8 cellular contexts compared by ENCODE assay signal in the genomic region with DNA sequence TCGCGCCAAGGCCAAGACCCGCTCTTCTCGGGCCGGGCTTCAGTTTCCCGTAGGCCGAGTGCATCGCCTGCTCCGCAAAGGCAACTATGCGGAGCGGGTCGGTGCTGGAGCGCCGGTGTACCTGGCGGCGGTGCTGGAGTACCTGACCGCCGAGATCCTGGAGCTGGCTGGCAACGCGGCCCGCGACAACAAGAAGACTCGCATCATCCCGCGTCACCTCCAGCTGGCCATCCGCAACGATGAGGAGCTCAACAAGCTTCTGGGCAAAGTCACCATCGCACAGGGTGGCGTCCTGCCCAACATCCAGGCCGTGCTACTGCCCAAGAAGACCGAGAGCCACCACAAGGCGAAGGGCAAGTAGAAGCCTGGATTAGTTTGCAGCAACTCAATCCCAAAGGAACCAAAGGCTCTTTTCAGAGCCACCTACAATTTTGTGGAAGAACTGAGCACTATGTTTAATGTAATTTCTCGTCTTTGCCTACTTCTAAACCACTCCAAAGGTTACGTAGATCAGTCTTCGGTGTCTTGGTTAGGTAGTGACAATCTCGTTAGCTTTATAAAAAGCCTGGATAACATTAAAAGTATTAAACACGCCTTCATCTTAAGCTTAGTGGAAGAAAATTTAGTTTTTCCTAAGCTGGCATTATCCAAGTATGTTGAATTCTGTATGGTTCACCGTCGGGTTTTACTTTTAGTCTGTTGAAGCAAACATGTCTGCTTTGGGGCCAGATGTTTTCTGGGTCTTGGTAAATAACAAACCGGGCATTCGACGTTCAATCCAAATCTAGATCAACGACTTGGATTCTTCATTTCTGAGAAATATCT.
DNase-seq lines count a peak whose midpoint lies in the region; ATAC-seq, FAIRE-seq and TF ChIP-seq lines count a peak whose summit lies in the region.
"Not testable (repeated sequence)": the region's sequence is repeated elsewhere in the genome, so short reads cannot be mapped to it uniquely, and the experiment has no call there.

No MANE protein-coding gene starts in this region.

- not testable (repeated sequence) for H3K27me3 ChIP-seq in GM12878 (replicated peaks in 1 of 2; ENCODE audit: control insufficient read depth in 2 of 2, insufficient read depth in 2 of 2, low read length in 1 of 2); tibial artery

- CTCF ChIA-PET in GM12878 (lab: Yijun Ruan, JAX), result interaction anchor here (0.8 to 2.8 kb wide), 6 partner anchors 10 to 88 kb away, joined by 3 to 26 read pairs (median 6); a partner anchor contains a TSS

- H3K4me3 ChIP-seq in NB4 (ENCODE audit: low read depth, low read length) (peak overlapping the region; percentile 57), GM12878 (peak overlapping the region; percentile 74), tibial artery (peak overlapping the region; percentile 59 to 72)

- not testable (repeated sequence) for TF ChIP-seq EP300 in GM12878 (IDR thresholded peaks at IDR 0.05; ENCODE audit: borderline replicate concordance in 1 of 2, control insufficient read depth in 1 of 2, low read depth in 2 of 2, low read length in 2 of 2)

- H3K9me3 ChIP-seq in GM12878 (replicated peaks; ENCODE audit: control insufficient read depth, insufficient read depth, low read length); tibial artery: not testable (repeated sequence)

- not testable (repeated sequence) for H4K20me1 ChIP-seq in GM12878 (ENCODE audit: control insufficient read depth, insufficient read depth)

- not testable (repeated sequence) for H3K9me3 Mint-ChIP-seq in naive thymus-derived CD8-positive, alpha-beta T cell

- DNase-seq in ELR (ENCODE audit: low read depth) (peak; percentile 64), NB4 (ENCODE audit: low read depth) (peak; percentile 81), SW 1271 (lab: John Stamatoyannopoulos, UW) (peak; percentile 33 to 63), Right ventricle myocardium superior (peak; percentile 53)
- DNase-seq in GM12878 (ENCODE audit: low read depth, low spot score); tibial artery: not testable (repeated sequence)
- peak in 2 of 10 donors; percentile 37 to 45 for DNase-seq in naive thymus-derived CD8-positive, alpha-beta T cell

- not testable (repeated sequence) for TF ChIP-seq RAD21 in GM12878 (IDR thresholded peaks at IDR 0.05; ENCODE audit: insufficient read depth, low read depth, low read length)

- not testable (repeated sequence) for TF ChIP-seq CTCF in NB4 (IDR thresholded peaks at IDR 0.05; ENCODE audit: low read depth, low read length); GM12878 (IDR thresholded peaks at IDR 0.05 in 2 of 3, conservative IDR thresholded peaks at IDR 0.05 in 1 of 3; ENCODE audit: control insufficient read depth in 2 of 3, extremely low read depth in 1 of 3, insufficient read depth in 1 of 3, low read depth in 3 of 3, low read length in 3 of 3); tibial artery (IDR thresholded peaks at IDR 0.05)

- not testable (repeated sequence) for FAIRE-seq in GM12878 (lab: Jason Lieb, UNC)

- RAD21 ChIA-PET in GM12878 (lab: Charles Lee; ENCODE audit: unreplicated experiment), result interaction anchor here (1.2 to 7.3 kb wide), 12 partner anchors 12 to 663 kb away, joined by 3 to 112 read pairs (median 4); a partner anchor contains a TSS

- peak overlapping the region; percentile 5; the same call in 1 of the 2 replicates for H2AFZ ChIP-seq in GM12878 (ENCODE audit: control insufficient read depth, low read depth, low read length)

- H3K4me2 ChIP-seq in GM12878 (ENCODE audit: control insufficient read depth, insufficient read depth), result peak overlapping the region; percentile 86

- not testable (repeated sequence) for H3K36me3 Mint-ChIP-seq in naive thymus-derived CD8-positive, alpha-beta T cell

- H3K27ac ChIP-seq in GM12878 (ENCODE audit: control insufficient read depth, insufficient read depth), result peak overlapping the region; percentile 82
- peak overlapping the region; percentile 80 to 85 for H3K27ac ChIP-seq in tibial artery

- intact Hi-C loops in GM12878 (cut with micrococcal nuclease; ENCODE audit: unreplicated experiment), result loop anchor here (2.0 kb wide), 1 partner anchor 676 kb away; a partner anchor contains a TSS
- intact Hi-C loops in Right ventricle myocardium superior (cut with DNase I); tibial artery (cut with DNase I; ENCODE audit: low total_unique reads): not testable (repeated sequence)

- peaks cover 18% of the 10 kb centered on the region for H3K79me2 ChIP-seq in GM12878 (ENCODE audit: control insufficient read depth, insufficient read depth, low read length)

- POLR2A ChIA-PET in GM12878 (lab: Charles Lee), result interaction anchor here (0.5 to 10.0 kb wide), 18 partner anchors 11 to 1788 kb away, joined by 3 to 119 read pairs (median 4); a partner anchor contains a TSS
- POLR2A ChIA-PET in naive thymus-derived CD8-positive, alpha-beta T cell (lab: Charles Lee), result interaction anchor here (0.6 to 9.3 kb wide), 34 partner anchors 10 to 1788 kb away, joined by 3 to 438 read pairs (median 8); a partner anchor contains a TSS

- peaks cover 25 to 58% (median 36%) of the 10 kb centered on the region in 4 donors for H3K4me1 Mint-ChIP-seq in naive thymus-derived CD8-positive, alpha-beta T cell

- not testable (repeated sequence) for H3K27me3 Mint-ChIP-seq in naive thymus-derived CD8-positive, alpha-beta T cell

- not testable (repeated sequence) for H3K36me3 ChIP-seq in GM12878 (ENCODE audit: control insufficient read depth in 2 of 2, insufficient read depth in 2 of 2, low read length in 1 of 2); tibial artery

- peak overlapping the region; percentile 91 for H3K9ac ChIP-seq in GM12878 (ENCODE audit: control insufficient read depth, insufficient read depth, low read length)

- TF ChIP-seq POLR2A in NB4 (IDR thresholded peaks at IDR 0.05; ENCODE audit: extremely low read depth, insufficient read length) (peak; percentile 36), GM12878 (IDR thresholded peaks at IDR 0.05; ENCODE audit: low read depth, low read length) (peak; percentile 87)

- peak overlapping the region; percentile 98 to 100 (median 99) for H3K4me3 Mint-ChIP-seq in naive thymus-derived CD8-positive, alpha-beta T cell

- SMC1A ChIA-PET in GM12878 (lab: Charles Lee; ENCODE audit: uncharacterized antibody, unreplicated experiment), result interaction anchor here (0.7 to 5.1 kb wide), 11 partner anchors 12 to 1632 kb away, joined by 3 to 57 read pairs (median 5); a partner anchor contains a TSS

- TSS peak; percentile 98 for BruUV-seq in GM12878 (replicated peaks; lab: Mats Ljungman, UMichigan)

- H3K27ac Mint-ChIP-seq in naive thymus-derived CD8-positive, alpha-beta T cell, result peak overlapping the region; percentile 97 to 100 (median 99)

- ATAC-seq in HG02571 (IDR thresholded peaks at IDR 0.05; ENCODE audit: unreplicated experiment) (peak; percentile 8), GM12878 (peak; percentile 16), Right ventricle myocardium superior (ENCODE audit: poor library complexity) (peak; percentile 12)
- peak; percentile 36 to 39 for ATAC-seq in naive thymus-derived CD8-positive, alpha-beta T cell

- in situ Hi-C loops in GM12878 (cut with MboI), result loop anchor here (10.0 kb wide), 1 partner anchor 654 kb away; no protein-coding TSS in a partner anchor

- under 1% methylated on average over 25 of the region's 43 CpGs for WGBS in GM12878 (ENCODE audit: insufficient coverage, insufficient replicate concordance, low lambda C conversion rate, missing lambda C conversion rate)

- H3K4me1 ChIP-seq in GM12878 (ENCODE audit: control insufficient read depth, insufficient read depth, low read length) (peaks cover 25% of the 10 kb centered on the region), tibial artery (peaks cover 0 to 24% (median 12%) of the 10 kb centered on the region in 4 donors)

TF ChIP-seq in GM12878, 131 proteins besides CTCF, POLR2A, EP300 and RAD21 (continues in another document):
- TF ChIP-seq SMAD5 (IDR thresholded peaks at IDR 0.05; ENCODE audit: low read depth) (peak; percentile 95), PML (IDR thresholded peaks at IDR 0.05; ENCODE audit: low read length) (peak; percentile 87), GATAD2B (conservative IDR thresholded peaks at IDR 0.05; ENCODE audit: low read depth) (0 out of 2 replicates have a peak, but pooled peaks have one; percentile 36), MTA3 (IDR thresholded peaks at IDR 0.05; ENCODE audit: borderline replicate concordance, low read length) (peak; percentile 96), NFIC (IDR thresholded peaks at IDR 0.05; ENCODE audit: low read depth, low read length) (peak; percentile 47), KAT2A (conservative IDR thresholded peaks at IDR 0.05; ENCODE audit: control insufficient read depth, low read depth, low read length) (peak; percentile 39; the same call in 1 of the 2 replicates)
- TF ChIP-seq, protein P1, sequence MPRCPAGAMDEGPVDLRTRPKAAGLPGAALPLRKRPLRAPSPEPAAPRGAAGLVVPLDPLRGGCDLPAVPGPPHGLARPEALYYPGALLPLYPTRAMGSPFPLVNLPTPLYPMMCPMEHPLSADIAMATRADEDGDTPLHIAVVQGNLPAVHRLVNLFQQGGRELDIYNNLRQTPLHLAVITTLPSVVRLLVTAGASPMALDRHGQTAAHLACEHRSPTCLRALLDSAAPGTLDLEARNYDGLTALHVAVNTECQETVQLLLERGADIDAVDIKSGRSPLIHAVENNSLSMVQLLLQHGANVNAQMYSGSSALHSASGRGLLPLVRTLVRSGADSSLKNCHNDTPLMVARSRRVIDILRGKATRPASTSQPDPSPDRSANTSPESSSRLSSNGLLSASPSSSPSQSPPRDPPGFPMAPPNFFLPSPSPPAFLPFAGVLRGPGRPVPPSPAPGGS (IDR thresholded peaks at IDR 0.05; ENCODE audit: borderline replicate concordance, insufficient read depth, low read depth, low read length, poor library complexity, severe bottlenecking), result peak; percentile 20
